In genomic region chr17:58802188-58802587, GRCh38 we compare ENCODE assay signal across 28 cellular contexts. TPM values are rescaled to one million over a fixed set of nuclear protein-coding genes. Genes with fewer than 3 reads are reported as not detected.
"Had no signal": no experiment of that assay in that cellular context is flagged by ENCODE, and none has a peak within 500 bp of the region (broad histone marks: within the 10 kb centered on the region; RNA-seq: fewer than 3 reads in every experiment).

No MANE protein-coding gene starts in this region.

- H3K27ac Mint-ChIP-seq: natural killer cell; nephron; neural progenitor cell; progenitor cell of endocrine pancreas; stimulated activated effector memory CD8-positive, alpha-beta T cell treated with anti-CD3 and anti-CD28 coated beads, Interleukin-12 subunit alpha, Interleukin-12 subunit beta, amount 100 ng/mL, for 72 hours; stimulated activated naive B cell treated with anti-CD40 and anti-IgM and Interleukin-4, amounts not matched to agents 10 μg/mL and 1 μg/mL and 100 μg/mL, for 72 hours; stimulated activated naive CD8-positive, alpha-beta T cell treated with anti-CD3 and anti-CD28 coated beads, Interleukin-15, Interleukin-2, amounts not matched to agents 100 ng/mL and 50 ng/mL, for 24 hours had no signal

- H3K9me3 ChIP-seq: ovary, psoas muscle, right lobe of liver, sigmoid colon, thoracic aorta, thyroid gland, vagina had no signal

- H3K4me3 Mint-ChIP-seq: natural killer cell; nephron; neural progenitor cell; stimulated activated effector memory CD8-positive, alpha-beta T cell treated with anti-CD3 and anti-CD28 coated beads, Interleukin-12 subunit alpha, Interleukin-12 subunit beta, amount 100 ng/mL, for 72 hours; stimulated activated naive B cell treated with anti-CD40 and anti-IgM and Interleukin-4, amounts not matched to agents 10 μg/mL and 1 μg/mL and 100 μg/mL, for 72 hours; stimulated activated naive CD8-positive, alpha-beta T cell treated with anti-CD3 and anti-CD28 coated beads, Interleukin-15, Interleukin-2, amounts not matched to agents 100 ng/mL and 50 ng/mL, for 24 hours had no signal

- H3K27me3 Mint-ChIP-seq: progenitor cell of endocrine pancreas had no signal

- H3K4me1 Mint-ChIP-seq: natural killer cell; nephron; neural progenitor cell; stimulated activated effector memory CD8-positive, alpha-beta T cell treated with anti-CD3 and anti-CD28 coated beads, Interleukin-12 subunit alpha, Interleukin-12 subunit beta, amount 100 ng/mL, for 72 hours had no signal

- H3K9ac ChIP-seq: neural progenitor cell, parathyroid adenoma had no signal

- H3K36me3 ChIP-seq: neural progenitor cell, ovary, right lobe of liver, sigmoid colon, stomach, thoracic aorta, thyroid gland, tibial nerve, upper lobe of left lung, vagina had no signal

- FAIRE-seq: small intestine had no signal

- H3K4me3 ChIP-seq: neural progenitor cell, ovary, psoas muscle, right lobe of liver, sigmoid colon, stomach, thoracic aorta, thyroid gland, tibial nerve, upper lobe of left lung, vagina had no signal

- H3K4me2 ChIP-seq: neural progenitor cell had no signal

- H2AFZ ChIP-seq: neural progenitor cell, parathyroid adenoma had no signal

- DNase-seq: natural killer cell; occipital lobe; ovary; posterior cingulate gyrus; psoas muscle; right cardiac atrium; right lobe of liver; sigmoid colon; small intestine; stimulated activated CD4-positive, alpha-beta T cell treated with anti-CD3 and anti-CD28 coated beads, Interleukin-15, amount 100 ng/mL, for 24 hours; stimulated activated CD4-positive, alpha-beta T cell treated with anti-CD3 and anti-CD28 coated beads, Interleukin-2, amount 100 ng/mL, for 24 hours; stimulated activated CD4-positive, alpha-beta T cell treated with anti-CD3 and anti-CD28 coated beads, Interleukin-2, amount 100 ng/mL, for 48 hours; stimulated activated CD4-positive, alpha-beta T cell treated with anti-CD3 and anti-CD28 coated beads, Interleukin-4, amount 100 ng/mL, for 24 hours; stimulated activated naive B cell treated with anti-CD40 and anti-IgM and Interleukin-4, amounts not matched to agents 10 μg/mL and 1 μg/mL and 100 μg/mL, for 72 hours; stimulated activated naive CD4-positive, alpha-beta T cell treated with Interleukin-2 at 50 U/mL for 16 hours; stomach; thyroid gland; trophoblast cell; upper lobe of left lung had no signal

- H3K36me3 Mint-ChIP-seq: stimulated activated effector memory CD8-positive, alpha-beta T cell treated with anti-CD3 and anti-CD28 coated beads, Interleukin-12 subunit alpha, Interleukin-12 subunit beta, amount 100 ng/mL, for 72 hours had no signal

- H3K4me1 ChIP-seq: neural progenitor cell, parathyroid adenoma, psoas muscle, sigmoid colon, stomach, thyroid gland, tibial nerve, upper lobe of left lung, vagina had no signal

- H3K9me3 Mint-ChIP-seq: stimulated activated effector memory CD8-positive, alpha-beta T cell treated with anti-CD3 and anti-CD28 coated beads, Interleukin-12 subunit alpha, Interleukin-12 subunit beta, amount 100 ng/mL, for 72 hours; stimulated activated naive CD8-positive, alpha-beta T cell treated with anti-CD3 and anti-CD28 coated beads, Interleukin-15, Interleukin-2, amounts not matched to agents 100 ng/mL and 50 ng/mL, for 24 hours had no signal

- H3K27me3 ChIP-seq: neural progenitor cell, ovary, right lobe of liver, sigmoid colon, stomach, thyroid gland, tibial nerve, upper lobe of left lung, vagina had no signal

- H3K27ac ChIP-seq: neural progenitor cell, ovary, parathyroid adenoma, psoas muscle, right lobe of liver, sigmoid colon, stomach, thoracic aorta, thyroid gland, tibial nerve, upper lobe of left lung, vagina had no signal

- H3K79me2 ChIP-seq: parathyroid adenoma had no signal

- ATAC-seq: natural killer cell; psoas muscle; right cardiac atrium; right lobe of liver; stimulated activated effector memory CD8-positive, alpha-beta T cell treated with anti-CD3 and anti-CD28 coated beads, Interleukin-12 subunit alpha, Interleukin-12 subunit beta, amount 100 ng/mL, for 72 hours; stimulated activated naive B cell treated with anti-CD40 and anti-IgM and Interleukin-4, amounts not matched to agents 10 μg/mL and 1 μg/mL and 100 μg/mL, for 72 hours had no signal

RNA-seq across cellular contexts. Expression of gene PPM1E, which starts 46.5 kb away (rescaled TPM):
- total RNA-seq: natural killer cell, thoracic aorta had no signal
